ENCODE assay signal across 13 cellular contexts in the genomic region with DNA sequence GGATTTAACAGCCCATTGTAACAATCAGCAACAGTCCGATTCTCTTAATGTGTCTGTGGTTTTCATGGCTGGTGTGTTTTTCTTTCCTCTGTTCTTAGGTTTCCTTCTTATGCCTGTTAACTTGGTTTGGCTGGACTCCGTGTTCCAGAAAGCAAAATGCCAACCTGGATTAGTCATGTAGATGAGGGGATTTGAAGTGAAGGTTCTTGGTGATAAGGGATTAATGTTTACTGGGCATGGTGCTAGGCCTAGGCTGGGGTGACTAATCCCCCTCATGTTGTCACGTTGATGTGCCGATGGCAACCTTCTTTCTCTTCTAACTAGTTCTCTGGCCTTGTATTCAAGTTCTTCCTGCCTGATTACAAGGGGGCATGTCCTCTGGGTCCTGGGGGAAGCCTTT.
DNase-seq lines count a peak whose midpoint lies in the region; ATAC-seq and TF ChIP-seq lines count a peak whose summit lies in the region.
"Had no signal": no experiment of that assay in that cellular context is flagged by ENCODE, and none has a peak within 500 bp of the region (broad histone marks: within the 10 kb centered on the region; RNA-seq: fewer than 3 reads in every experiment).

No MANE protein-coding gene starts in this region.

- intact Hi-C loops in sciatic nerve (cut with DNase I): no loop called here
- intact Hi-C loops in activated naive CD4-positive, alpha-beta T cell treated with anti-CD3 and anti-CD28 coated beads for 36 hours (cut with micrococcal nuclease): no loop called here

- no peak overlapping the region for H3K27ac Mint-ChIP-seq in activated naive CD4-positive, alpha-beta T cell treated with anti-CD3 and anti-CD28 coated beads for 36 hours

- ATAC-seq in SK-N-SH treated with all-trans-retinoic acid at 6 μM for 48 hours (peak; percentile 66), sciatic nerve (peak; percentile 35)

- no peak for TF ChIP-seq CTCF in fibroblast of mammary gland (conservative IDR thresholded peaks at IDR 0.05; ENCODE audit: control insufficient read depth, insufficient read depth, low read depth, low read length)
- no peak for TF ChIP-seq CTCF in right atrium auricular region (IDR thresholded peaks at IDR 0.05)

- H3K9me3 Mint-ChIP-seq in activated naive CD4-positive, alpha-beta T cell treated with anti-CD3 and anti-CD28 coated beads for 36 hours: no peaks in the 10 kb centered on the region

- H3K4me3 Mint-ChIP-seq in activated naive CD4-positive, alpha-beta T cell treated with anti-CD3 and anti-CD28 coated beads for 36 hours: no peak overlapping the region

- no peaks in the 10 kb centered on the region for H3K36me3 Mint-ChIP-seq in activated naive CD4-positive, alpha-beta T cell treated with anti-CD3 and anti-CD28 coated beads for 36 hours (ENCODE audit: low read depth)

- H3K4me3 ChIP-seq in fibroblast of mammary gland (ENCODE audit: control insufficient read depth, low read depth, low read length): no peak overlapping the region
- no peak overlapping the region for H3K4me3 ChIP-seq in right atrium auricular region
- H3K4me3 ChIP-seq: HAP-1 had no signal

- H3K36me3 ChIP-seq in right atrium auricular region: no peaks in the 10 kb centered on the region
- H3K36me3 ChIP-seq: HAP-1 had no signal

- no peaks in the 10 kb centered on the region for H3K9me3 ChIP-seq in right atrium auricular region
- H3K9me3 ChIP-seq: HAP-1 had no signal

- H3K27me3 Mint-ChIP-seq in activated naive CD4-positive, alpha-beta T cell treated with anti-CD3 and anti-CD28 coated beads for 36 hours (ENCODE audit: low read depth): no peaks in the 10 kb centered on the region

- in situ Hi-C loops in Caki2 (cut with HindIII; ENCODE audit: low pct_unique_long_range_greater_than_20kb, low sequenced_read_pairs): no loop called here

- peaks cover 3% of the 10 kb centered on the region for H3K4me1 Mint-ChIP-seq in activated naive CD4-positive, alpha-beta T cell treated with anti-CD3 and anti-CD28 coated beads for 36 hours (ENCODE audit: low read depth)

- DNase-seq in Caki2 (ENCODE audit: low read depth) (peak; percentile 66), fibroblast of mammary gland (ENCODE audit: low read depth) (peak; percentile 88), sciatic nerve (ENCODE audit: low spot score) (no peak), hippocampal formation (lab: John Stamatoyannopoulos, UW) (no peak), right atrium auricular region (ENCODE audit: low spot score) (no peak), cortex of kidney (lab: John Stamatoyannopoulos, UW) (no peak)
- DNase-seq in activated naive CD4-positive, alpha-beta T cell treated with anti-CD3 and anti-CD28 coated beads for 36 hours: no peak
- DNase-seq: activated CD4-positive, CD25-positive, alpha-beta regulatory T cell treated with anti-CD3 and anti-CD28 coated beads, Interleukin-2, amount 50 U/mL, for 72 hours; activated gamma-delta T cell treated with Interleukin-2 at 50 U/mL for 16 hours; islet precursor cell; Kasumi-1 had no signal

- no peaks in the 10 kb centered on the region for H3K27me3 ChIP-seq in right atrium auricular region

- H3K4me1 ChIP-seq in right atrium auricular region: peaks cover 0 to 4% of the 10 kb centered on the region in 2 donors
- H3K4me1 ChIP-seq: HAP-1 had no signal

- H3K27ac ChIP-seq in right atrium auricular region: peak overlapping the region in 1 of 2 donors; percentile 54

- CTCF ChIA-PET in activated naive CD4-positive, alpha-beta T cell treated with anti-CD3 and anti-CD28 coated beads for 36 hours (lab: Charles Lee): interaction anchor here (0.6 kb wide), 1 partner anchor 677 kb away, joined by 3 read pairs; no protein-coding TSS in a partner anchor

TF ChIP-seq in SK-N-SH treated with all-trans-retinoic acid at 6 μM for 48 hours, 23 proteins besides CTCF, POLR2A, EP300 and RAD21:
- TF ChIP-seq ZNF565 (CRISPR knock-in tag; conservative IDR thresholded peaks at IDR 0.05; ENCODE audit: low read depth) (no peak), OSR1 (CRISPR knock-in tag; IDR thresholded peaks at IDR 0.05) (no peak), ISL1 (CRISPR knock-in tag; IDR thresholded peaks at IDR 0.05) (no peak), PPARA (CRISPR knock-in tag; IDR thresholded peaks at IDR 0.05; ENCODE audit: borderline replicate concordance) (no peak)
- TF ChIP-seq, protein P1, sequence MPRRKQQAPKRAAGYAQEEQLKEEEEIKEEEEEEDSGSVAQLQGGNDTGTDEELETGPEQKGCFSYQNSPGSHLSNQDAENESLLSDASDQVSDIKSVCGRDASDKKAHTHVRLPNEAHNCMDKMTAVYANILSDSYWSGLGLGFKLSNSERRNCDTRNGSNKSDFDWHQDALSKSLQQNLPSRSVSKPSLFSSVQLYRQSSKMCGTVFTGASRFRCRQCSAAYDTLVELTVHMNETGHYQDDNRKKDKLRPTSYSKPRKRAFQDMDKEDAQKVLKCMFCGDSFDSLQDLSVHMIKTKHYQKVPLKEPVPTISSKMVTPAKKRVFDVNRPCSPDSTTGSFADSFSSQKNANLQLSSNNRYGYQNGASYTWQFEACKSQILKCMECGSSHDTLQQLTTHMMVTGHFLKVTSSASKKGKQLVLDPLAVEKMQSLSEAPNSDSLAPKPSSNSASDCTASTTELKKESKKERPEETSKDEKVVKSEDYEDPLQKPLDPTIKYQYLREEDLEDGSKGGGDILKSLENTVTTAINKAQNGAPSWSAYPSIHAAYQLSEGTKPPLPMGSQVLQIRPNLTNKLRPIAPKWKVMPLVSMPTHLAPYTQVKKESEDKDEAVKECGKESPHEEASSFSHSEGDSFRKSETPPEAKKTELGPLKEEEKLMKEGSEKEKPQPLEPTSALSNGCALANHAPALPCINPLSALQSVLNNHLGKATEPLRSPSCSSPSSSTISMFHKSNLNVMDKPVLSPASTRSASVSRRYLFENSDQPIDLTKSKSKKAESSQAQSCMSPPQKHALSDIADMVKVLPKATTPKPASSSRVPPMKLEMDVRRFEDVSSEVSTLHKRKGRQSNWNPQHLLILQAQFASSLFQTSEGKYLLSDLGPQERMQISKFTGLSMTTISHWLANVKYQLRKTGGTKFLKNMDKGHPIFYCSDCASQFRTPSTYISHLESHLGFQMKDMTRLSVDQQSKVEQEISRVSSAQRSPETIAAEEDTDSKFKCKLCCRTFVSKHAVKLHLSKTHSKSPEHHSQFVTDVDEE (CRISPR knock-in tag; IDR thresholded peaks at IDR 0.05): no peak

Comparison
In these comparisons a context has a peak if more than half of its experiments do, and no peak if none do; other contexts are left out.
1. DNase-seq: peak in Caki2 (single experiment) and fibroblast of mammary gland (single experiment); none in sciatic nerve (single experiment), hippocampal formation (0 of 2), right atrium auricular region (single experiment), cortex of kidney (single experiment) and activated naive CD4-positive, alpha-beta T cell treated with anti-CD3 and anti-CD28 coated beads for 36 hours (single experiment).